ENCODE assay signal across 8 cellular contexts in genomic region chr2:98518106-98518505, GRCh38.
A peak's percentile ranks its signal among the peaks of the same experiment; 100 is the strongest.
DNase-seq lines count a peak whose midpoint lies in the region; ATAC-seq and TF ChIP-seq lines count a peak whose summit lies in the region.

No MANE protein-coding gene starts in this region.

- in situ Hi-C loops in GM13977 (cut with MboI; ENCODE audit: low pct_unique_long_range_greater_than_20kb, low sequenced_read_pairs, unreplicated experiment): loop anchor here (10.0 kb wide), 1 partner anchor 103 kb away; no protein-coding TSS in a partner anchor
- in situ Hi-C loops in SK-MEL-5 (cut with HindIII; ENCODE audit: low pct_unique_long_range_greater_than_20kb, low sequenced_read_pairs): no loop called here

- H3K27me3 Mint-ChIP-seq in activated naive CD8-positive, alpha-beta T cell treated with anti-CD3 and anti-CD28 coated beads for 36 hours: no peaks in the 10 kb centered on the region

- H3K36me3 ChIP-seq in left lung: peaks cover 0 to 27% of the 10 kb centered on the region in 2 donors

- DNase-seq in GM13977 (ENCODE audit: low spot score) (peak; percentile 61), SK-MEL-5 (ENCODE audit: low read depth, low spot score) (peak; percentile 51), left lung (no peak), NCI-H146 (lab: John Stamatoyannopoulos, UW) (no peak), AG08395 (ENCODE audit: low spot score) (no peak), NCI-H1417 (lab: John Stamatoyannopoulos, UW) (no peak)
- peak; percentile 42 for DNase-seq in activated naive CD8-positive, alpha-beta T cell treated with anti-CD3 and anti-CD28 coated beads for 36 hours
- peak; percentile 32 for DNase-seq in stimulated activated naive CD4-positive, alpha-beta T cell treated with Interleukin-2 at 50 U/mL for 16 hours (lab: John Stamatoyannopoulos, UW)

- intact Hi-C loops in left lung (cut with DNase I): no loop called here

- no peaks in the 10 kb centered on the region for H3K9me3 ChIP-seq in left lung

- no peak overlapping the region for H3K4me3 Mint-ChIP-seq in activated naive CD8-positive, alpha-beta T cell treated with anti-CD3 and anti-CD28 coated beads for 36 hours

- peak overlapping the region in 1 of 2 donors; percentile 6 for H3K27ac ChIP-seq in left lung

- no peaks in the 10 kb centered on the region for H3K27me3 ChIP-seq in left lung

- H3K9me3 Mint-ChIP-seq in activated naive CD8-positive, alpha-beta T cell treated with anti-CD3 and anti-CD28 coated beads for 36 hours: no peaks in the 10 kb centered on the region

- peaks cover 57% of the 10 kb centered on the region for H3K4me1 Mint-ChIP-seq in activated naive CD8-positive, alpha-beta T cell treated with anti-CD3 and anti-CD28 coated beads for 36 hours

- H3K36me3 Mint-ChIP-seq in activated naive CD8-positive, alpha-beta T cell treated with anti-CD3 and anti-CD28 coated beads for 36 hours: peaks cover 4% of the 10 kb centered on the region

- peaks cover 7 to 41% of the 10 kb centered on the region in 2 donors for H3K4me1 ChIP-seq in left lung

- TF ChIP-seq CTCF in GM13977 (IDR thresholded peaks at IDR 0.05; ENCODE audit: extremely low read depth, insufficient read depth, missing control alignments) (peak; percentile 65), left lung (IDR thresholded peaks at IDR 0.05) (peak; percentile 24 to 36)

- peak overlapping the region; percentile 36 for H3K27ac Mint-ChIP-seq in activated naive CD8-positive, alpha-beta T cell treated with anti-CD3 and anti-CD28 coated beads for 36 hours

- no peak overlapping the region for H3K4me3 ChIP-seq in left lung

- ATAC-seq in left lung: peak; percentile 78

Comparison
In these comparisons a context has a peak if more than half of its experiments do, and no peak if none do; other contexts are left out.
1. DNase-seq: peak in GM13977 (single experiment), SK-MEL-5 (single experiment), activated naive CD8-positive, alpha-beta T cell treated with anti-CD3 and anti-CD28 coated beads for 36 hours (single experiment) and stimulated activated naive CD4-positive, alpha-beta T cell treated with Interleukin-2 at 50 U/mL for 16 hours (single experiment); none in left lung (0 of 2), NCI-H146 (single experiment), AG08395 (single experiment) and NCI-H1417 (0 of 3).